Comparison of ENCODE assay signal across 8 cellular contexts in the genomic region with DNA sequence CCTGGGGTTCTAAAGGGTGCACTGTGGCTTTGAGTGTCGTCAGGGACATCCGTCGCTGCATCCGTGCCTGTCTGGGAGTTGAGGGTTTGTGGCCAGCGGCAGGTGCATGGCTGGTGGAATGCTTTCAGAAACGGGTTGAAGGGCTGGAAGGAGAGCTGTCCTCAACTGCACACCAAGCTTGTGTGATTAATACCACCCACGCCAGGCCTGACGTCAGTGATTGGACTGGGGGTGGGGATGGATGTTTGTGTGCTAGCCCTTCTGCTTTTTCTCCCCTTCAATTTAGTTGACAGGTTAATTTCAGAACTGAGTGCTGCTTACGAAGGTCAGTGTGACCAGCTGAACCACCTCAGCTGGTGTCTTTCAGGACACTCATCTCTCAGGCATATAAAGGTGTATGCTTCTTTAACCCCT. TPM values are rescaled to one million over a fixed set of nuclear protein-coding genes. Genes with fewer than 3 reads are reported as not detected.
DNase-seq lines count a peak whose midpoint lies in the region; ATAC-seq, FAIRE-seq and TF ChIP-seq lines count a peak whose summit lies in the region.

No MANE protein-coding gene starts in this region.

- H2AFZ ChIP-seq in OCI-LY1 (ENCODE audit: low read length) (no peak overlapping the region), H9 (ENCODE audit: low read length) (no peak overlapping the region)

- WGBS in mesendoderm (ENCODE audit: extremely low coverage, insufficient coverage, low lambda C conversion rate): no CpG with 5 or more reads among the region's 9 CpGs
- no CpG with 5 or more reads among the region's 9 CpGs for WGBS in H9 (ENCODE audit: extremely low coverage, insufficient read length, low lambda C conversion rate)

- no peak overlapping the region for H2BK12ac ChIP-seq in H9 (ENCODE audit: insufficient read length, low read depth, low read length)

- peaks cover 37% of the 10 kb centered on the region for H3K4me1 ChIP-seq in OCI-LY1 (ENCODE audit: insufficient read depth, low read length, severe bottlenecking)
- H3K4me1 ChIP-seq in neutrophil (ENCODE audit: control insufficient read depth in 1 of 2, insufficient read depth in 1 of 2, low read depth in 1 of 2, low read length in 1 of 2): peaks cover 82 to 85% of the 10 kb centered on the region in 2 experiments
- H3K4me1 ChIP-seq in mesendoderm (ENCODE audit: control insufficient read depth, low read depth, low read length): peaks cover 3% of the 10 kb centered on the region
- peaks cover 10% of the 10 kb centered on the region; the same call in 1 of the 2 replicates for H3K4me1 ChIP-seq in H9 (ENCODE audit: insufficient read depth, low read length)

- H2BK20ac ChIP-seq in H9 (ENCODE audit: low read depth, low read length, poor library complexity, severe bottlenecking): no peak overlapping the region

- H3K9ac ChIP-seq in OCI-LY1 (ENCODE audit: low read length): no peak overlapping the region
- no peak overlapping the region for H3K9ac ChIP-seq in mesendoderm (ENCODE audit: low read length)
- H3K9ac ChIP-seq in H9 (ENCODE audit: extremely low read depth, insufficient read length, low read length): no peak overlapping the region

- no peaks in the 10 kb centered on the region for H3K36me3 ChIP-seq in OCI-LY1 (ENCODE audit: insufficient read depth, low read length)
- H3K36me3 ChIP-seq in brain microvascular endothelial cell (replicated peaks): no peaks in the 10 kb centered on the region
- no peaks in the 10 kb centered on the region for H3K36me3 ChIP-seq in neutrophil
- no peaks in the 10 kb centered on the region for H3K36me3 ChIP-seq in mesendoderm (ENCODE audit: control insufficient read depth, insufficient read depth, low read length)

- H3K36me3 Mint-ChIP-seq in osteocyte (ENCODE audit: unreplicated experiment) (no peaks in the 10 kb centered on the region), H9 (ENCODE audit: insufficient read depth in 1 of 3, low read depth in 3 of 3) (no peaks in the 10 kb centered on the region)

- no peaks in the 10 kb centered on the region; the same call in 1 of the 2 replicates for H3K27me3 ChIP-seq in OCI-LY1 (ENCODE audit: insufficient read depth, low read length)
- H3K27me3 ChIP-seq in brain microvascular endothelial cell (replicated peaks): no peaks in the 10 kb centered on the region
- no peaks in the 10 kb centered on the region for H3K27me3 ChIP-seq in neutrophil
- no peaks in the 10 kb centered on the region for H3K27me3 ChIP-seq in mesendoderm (ENCODE audit: insufficient read depth, low read length, poor library complexity)
- H3K27me3 ChIP-seq in H9 (ENCODE audit: insufficient read depth, low read length): peaks cover 5% of the 10 kb centered on the region

- no peaks in the 10 kb centered on the region for H3K9me2 ChIP-seq in OCI-LY1 (ENCODE audit: low read depth, low read length)

- H3K27ac Mint-ChIP-seq in osteocyte (ENCODE audit: unreplicated experiment) (no peak overlapping the region), H9 (no peak overlapping the region)

- FAIRE-seq in GM19239 (lab: Jason Lieb, UNC): peak; percentile 78

- H3K23ac ChIP-seq in mesendoderm (ENCODE audit: low read length): no peak overlapping the region
- H3K23ac ChIP-seq in H9 (ENCODE audit: insufficient read length, low read depth, low read length): no peak overlapping the region

- no peaks in the 10 kb centered on the region for H4K20me1 ChIP-seq in OCI-LY1 (ENCODE audit: insufficient read depth, low read length)
- H4K20me1 ChIP-seq in H9 (ENCODE audit: control insufficient read depth, insufficient read depth, insufficient read length): peaks cover 2% of the 10 kb centered on the region

- H3T11ph ChIP-seq in H9 (ENCODE audit: low read length): no peak overlapping the region

- ATAC-seq in HG03439 (IDR thresholded peaks at IDR 0.05; ENCODE audit: unreplicated experiment): no peak

- H2BK5ac ChIP-seq in mesendoderm (ENCODE audit: low read length) (no peak overlapping the region), H9 (ENCODE audit: insufficient read length, low read length) (no peak overlapping the region)

- in situ Hi-C loops in brain microvascular endothelial cell (cut with HindIII; ENCODE audit: low pct_ligation_motif_present, low sequenced_read_pairs): no loop called here

- H3K4ac ChIP-seq in mesendoderm (ENCODE audit: low read depth, low read length) (no peak overlapping the region), H9 (ENCODE audit: low read depth, low read length) (no peak overlapping the region)

- H3K56ac ChIP-seq in mesendoderm (ENCODE audit: low read length) (no peak overlapping the region), H9 (ENCODE audit: insufficient read length, low read depth, low read length) (no peak overlapping the region)

- no peaks in the 10 kb centered on the region for H3K79me1 ChIP-seq in mesendoderm (ENCODE audit: low read length)
- no peaks in the 10 kb centered on the region for H3K79me1 ChIP-seq in H9 (ENCODE audit: insufficient read depth, low read depth, low read length, poor library complexity, severe bottlenecking)

- H3F3A ChIP-seq in OCI-LY1 (ENCODE audit: insufficient read depth, low read length): no peaks in the 10 kb centered on the region

- H3K4me3 ChIP-seq in OCI-LY1 (ENCODE audit: low read depth, low read length, poor library complexity, severe bottlenecking) (no peak overlapping the region), brain microvascular endothelial cell (ENCODE audit: low read depth, low read length) (no peak overlapping the region), neutrophil (ENCODE audit: low read depth in 1 of 2, low read length in 1 of 2) (peak overlapping the region; percentile 46 to 57), mesendoderm (ENCODE audit: low read length) (no peak overlapping the region)

- H3K14ac ChIP-seq in H9 (ENCODE audit: insufficient read depth, low read length): no peak overlapping the region

- H3K9me3 Mint-ChIP-seq in osteocyte (ENCODE audit: unreplicated experiment): no peaks in the 10 kb centered on the region
- no peaks in the 10 kb centered on the region for H3K9me3 Mint-ChIP-seq in H9

- DNase-seq in GM19239 (ENCODE audit: insufficient read length, low spot score) (no peak), brain microvascular endothelial cell (peak; percentile 85), osteocyte (ENCODE audit: extremely low spot score, unreplicated experiment) (no peak), mesendoderm (no peak), H9 (no peak)

- no peak overlapping the region for H4K8ac ChIP-seq in mesendoderm (ENCODE audit: low read depth, low read length)
- no peak overlapping the region for H4K8ac ChIP-seq in H9 (replicated peaks; ENCODE audit: insufficient read length, low read depth, low read length)

- H3K27ac ChIP-seq in OCI-LY1 (ENCODE audit: low read depth, low read length, poor library complexity, severe bottlenecking): no peak overlapping the region
- peak overlapping the region; percentile 86 for H3K27ac ChIP-seq in brain microvascular endothelial cell
- peak overlapping the region; percentile 100 for H3K27ac ChIP-seq in neutrophil
- H3K27ac ChIP-seq in mesendoderm (ENCODE audit: low read depth, low read length): no peak overlapping the region
- H3K27ac ChIP-seq in H9 (ENCODE audit: insufficient read length, low read depth, low read length): no peak overlapping the region

- H3K27me3 Mint-ChIP-seq in osteocyte (ENCODE audit: unreplicated experiment) (no peaks in the 10 kb centered on the region), H9 (ENCODE audit: low read depth) (peaks cover 28% of the 10 kb centered on the region)

- H3K23me2 ChIP-seq in H9 (ENCODE audit: insufficient read length, low read depth, low read length, poor library complexity, severe bottlenecking): peaks cover 15% of the 10 kb centered on the region

- H3K79me2 ChIP-seq in OCI-LY1 (ENCODE audit: insufficient read depth, low read length): no peaks in the 10 kb centered on the region
- no peaks in the 10 kb centered on the region for H3K79me2 ChIP-seq in mesendoderm (ENCODE audit: control insufficient read depth, insufficient read depth, low read length)
- H3K79me2 ChIP-seq in H9 (ENCODE audit: insufficient read depth, low read length): no peaks in the 10 kb centered on the region

- H3K4me1 Mint-ChIP-seq in osteocyte (ENCODE audit: unreplicated experiment) (peaks cover 51% of the 10 kb centered on the region), H9 (peaks cover 39 to 43% of the 10 kb centered on the region in 2 experiments)

- H3K9me3 ChIP-seq in OCI-LY1 (ENCODE audit: low read length) (no peaks in the 10 kb centered on the region), neutrophil (no peaks in the 10 kb centered on the region), H9 (ENCODE audit: control insufficient read depth, low read depth, low read length) (no peaks in the 10 kb centered on the region)

- H3K4me3 Mint-ChIP-seq in osteocyte (ENCODE audit: unreplicated experiment): no peak overlapping the region
- H3K4me3 Mint-ChIP-seq in H9: no peak overlapping the region

- H3K4me2 ChIP-seq in OCI-LY1 (ENCODE audit: low read length): 0 out of 2 replicates have a peak overlapping the region, but pooled peaks have one; percentile 3
- H3K4me2 ChIP-seq in mesendoderm (ENCODE audit: low read length): no peak overlapping the region
- no peak overlapping the region for H3K4me2 ChIP-seq in H9 (ENCODE audit: insufficient read depth, insufficient read length, low read length)

- H3K18ac ChIP-seq in mesendoderm (ENCODE audit: low read length) (no peak overlapping the region), H9 (ENCODE audit: insufficient read length, low read depth, low read length) (no peak overlapping the region)

- no peak overlapping the region for H2BK15ac ChIP-seq in mesendoderm (replicated peaks; ENCODE audit: low read depth)
- H2BK15ac ChIP-seq in H9 (ENCODE audit: low read depth, low read length): no peak overlapping the region

- no peak for TF ChIP-seq CTCF in OCI-LY1 (IDR thresholded peaks at IDR 0.05; ENCODE audit: low read length)
- TF ChIP-seq CTCF in brain microvascular endothelial cell (IDR thresholded peaks at IDR 0.05; ENCODE audit: low read depth, low read length, missing control alignments): no peak
- TF ChIP-seq CTCF in neutrophil (IDR thresholded peaks at IDR 0.05): no peak
- no peak for TF ChIP-seq CTCF in osteocyte (IDR thresholded peaks at IDR 0.05)
- no peak for TF ChIP-seq CTCF in H9 (conservative IDR thresholded peaks at IDR 0.05)

- H2AK5ac ChIP-seq in mesendoderm (ENCODE audit: low read length): no peak overlapping the region
- no peak overlapping the region for H2AK5ac ChIP-seq in H9 (ENCODE audit: insufficient read length, low read length)

- no peak overlapping the region for H2BK120ac ChIP-seq in mesendoderm (ENCODE audit: low read depth, low read length)
- H2BK120ac ChIP-seq in H9 (ENCODE audit: low read depth, low read length, poor library complexity, severe bottlenecking): no peak overlapping the region

- no peak overlapping the region for H4K5ac ChIP-seq in mesendoderm (ENCODE audit: low read length)
- no peak overlapping the region for H4K5ac ChIP-seq in H9 (ENCODE audit: insufficient read length, low read depth, low read length)

- no peak overlapping the region for H4K91ac ChIP-seq in H9 (ENCODE audit: insufficient read length, low read depth, low read length)

RNA-seq across cellular contexts. Expression of gene GAB2, which starts 3.2 kb away (rescaled TPM):
- 11.4 TPM in 2 replicates for total RNA-seq in osteocyte
- polyA plus RNA-seq in mesendoderm (2013, experiment 1 of 2): 3.9 TPM
- 4.2 TPM for polyA plus RNA-seq in mesendoderm (2013, experiment 2 of 2)
- 3.3 and 4.3 TPM in 2 replicates for total RNA-seq in H9 (2021)

Comparison
In these comparisons a context has a peak if more than half of its experiments do, and no peak if none do; other contexts are left out.
1. H3K27ac ChIP-seq: peak in brain microvascular endothelial cell (single experiment) and neutrophil (single experiment); none in OCI-LY1 (single experiment), mesendoderm (single experiment) and H9 (single experiment).
2. H3K4me3 ChIP-seq: peak in neutrophil (2 of 2); none in OCI-LY1 (single experiment), brain microvascular endothelial cell (single experiment) and mesendoderm (single experiment).